Comparison of ENCODE assay signal across 7 cellular contexts in genomic region chr19:50333235-50333736, GRCh38. TPM values are rescaled to one million over a fixed set of nuclear protein-coding genes. Genes with fewer than 3 reads are reported as not detected.
DNase-seq lines count a peak whose midpoint lies in the region; ATAC-seq and FAIRE-seq lines count a peak whose summit lies in the region.

No MANE protein-coding gene starts in this region.

- H3K36me3 ChIP-seq in effector memory CD4-positive, alpha-beta T cell (ENCODE audit: control insufficient read depth, insufficient read depth, low read length), result no peaks in the 10 kb centered on the region
- no peaks in the 10 kb centered on the region for H3K36me3 ChIP-seq in mesendoderm (ENCODE audit: control insufficient read depth, insufficient read depth, low read length)

- no peak overlapping the region for H3K27ac ChIP-seq in effector memory CD4-positive, alpha-beta T cell (ENCODE audit: insufficient read depth, low read length, poor library complexity, severe bottlenecking)
- H3K27ac ChIP-seq in mesendoderm (ENCODE audit: low read depth, low read length), result peak overlapping the region; percentile 85

- no peak overlapping the region for H2BK15ac ChIP-seq in mesendoderm (replicated peaks; ENCODE audit: low read depth)

- peaks cover 30% of the 10 kb centered on the region for H3K27me3 ChIP-seq in effector memory CD4-positive, alpha-beta T cell (replicated peaks; ENCODE audit: control insufficient read depth, insufficient read depth, low read length, poor library complexity, severe bottlenecking)
- H3K27me3 ChIP-seq in mesendoderm (ENCODE audit: insufficient read depth, low read length, poor library complexity), result peaks cover 1% of the 10 kb centered on the region

- peak overlapping the region; percentile 94 for H3K4me2 ChIP-seq in mesendoderm (ENCODE audit: low read length)

- no peak overlapping the region for H2BK120ac ChIP-seq in mesendoderm (ENCODE audit: low read depth, low read length)

- peak overlapping the region; percentile 97 for H3K56ac ChIP-seq in mesendoderm (ENCODE audit: low read length)

- peak overlapping the region; percentile 69 for H2BK5ac ChIP-seq in mesendoderm (ENCODE audit: low read length)

- FAIRE-seq in GM18507 (lab: Jason Lieb, UNC), result peak; percentile 92

- peak overlapping the region; percentile 72 for H3K18ac ChIP-seq in mesendoderm (ENCODE audit: low read length)

- peaks cover 43% of the 10 kb centered on the region for H3K4me1 ChIP-seq in effector memory CD4-positive, alpha-beta T cell (ENCODE audit: control insufficient read depth, insufficient read depth, low read length, poor library complexity, severe bottlenecking)
- H3K4me1 ChIP-seq in mesendoderm (ENCODE audit: control insufficient read depth, low read depth, low read length), result peaks cover 4% of the 10 kb centered on the region

- peak overlapping the region; percentile 44 for H3K4me3 ChIP-seq in effector memory CD4-positive, alpha-beta T cell (ENCODE audit: insufficient read depth, low read depth, low read length, poor library complexity, severe bottlenecking)
- peak overlapping the region; percentile 47 for H3K4me3 ChIP-seq in mesendoderm (ENCODE audit: low read length)

- H3K9me3 ChIP-seq in effector memory CD4-positive, alpha-beta T cell (ENCODE audit: control insufficient read depth, low read length), result no peaks in the 10 kb centered on the region

- no peaks in the 10 kb centered on the region for H3K79me1 ChIP-seq in mesendoderm (ENCODE audit: low read length)

- H2AK5ac ChIP-seq in mesendoderm (ENCODE audit: low read length), result no peak overlapping the region

- H3K4ac ChIP-seq in mesendoderm (ENCODE audit: low read depth, low read length), result peak overlapping the region; percentile 85

- ATAC-seq in HG02973 (IDR thresholded peaks at IDR 0.05; ENCODE audit: unreplicated experiment), result peak; percentile 37

- no CpG with 5 or more reads among the region's 34 CpGs for WGBS in mesendoderm (ENCODE audit: extremely low coverage, insufficient coverage, low lambda C conversion rate)

- no peaks in the 10 kb centered on the region for H3K79me2 ChIP-seq in mesendoderm (ENCODE audit: control insufficient read depth, insufficient read depth, low read length)

- H3K9ac ChIP-seq in mesendoderm (ENCODE audit: low read length), result peak overlapping the region; percentile 90

- H4K5ac ChIP-seq in mesendoderm (ENCODE audit: low read length), result no peak overlapping the region

- DNase-seq in GM18507 (ENCODE audit: extremely low spot score, insufficient read length, low read depth), result peak; percentile 67
- peak; percentile 89 for DNase-seq in NCI-H510A treated with DMSO at 0.1 percent for 48 hours (lab: John Stamatoyannopoulos, UW)
- peak; percentile 94 for DNase-seq in activated CD8-positive, alpha-beta memory T cell treated with anti-CD3 and anti-CD28 coated beads for 24 hours
- DNase-seq in effector memory CD4-positive, alpha-beta T cell, result peak; percentile 79 to 84 (median 81)
- DNase-seq in mesendoderm, result peak; percentile 97
- DNase-seq in stimulated activated CD8-positive, alpha-beta memory T cell treated with anti-CD3 and anti-CD28 coated beads, Interleukin-12 subunit alpha, Interleukin-12 subunit beta, amount 100 ng/mL, for 24 hours (ENCODE audit: extremely low read depth), result peak; percentile 85

- H3K23ac ChIP-seq in mesendoderm (ENCODE audit: low read length), result no peak overlapping the region

- H4K8ac ChIP-seq in mesendoderm (ENCODE audit: low read depth, low read length), result no peak overlapping the region

RNA-seq across cellular contexts. Expression of gene KCNC3, which starts 4.1 kb away (rescaled TPM):
- 3.7 TPM for polyA plus RNA-seq in mesendoderm (2013, experiment 1 of 2)
- polyA plus RNA-seq in mesendoderm (2013, experiment 2 of 2), result 3.2 TPM

RNA-seq across cellular contexts. Expression of gene NAPSA, which starts 32.2 kb away (rescaled TPM):
- polyA plus RNA-seq in mesendoderm (2013, experiment 1 of 2), result 0.17 TPM
- 0.10 TPM for polyA plus RNA-seq in mesendoderm (2013, experiment 2 of 2)

RNA-seq across cellular contexts. Expression of gene NR1H2, which starts 43.0 kb away (rescaled TPM):
- polyA plus RNA-seq in mesendoderm (2013, experiment 1 of 2), result 19.2 TPM
- polyA plus RNA-seq in mesendoderm (2013, experiment 2 of 2), result 19.3 TPM

RNA-seq across cellular contexts. Expression of gene POLD1, which starts 50.9 kb away (rescaled TPM):
- 57.2 TPM for polyA plus RNA-seq in mesendoderm (2013, experiment 1 of 2)
- 57.3 TPM for polyA plus RNA-seq in mesendoderm (2013, experiment 2 of 2)
